Comparison of ENCODE assay signal across 8 cellular contexts in genomic region chr1:209659909-209660308, GRCh38. TPM values are rescaled to one million over a fixed set of nuclear protein-coding genes. Genes with fewer than 3 reads are reported as not detected.
DNase-seq lines count a peak whose midpoint lies in the region; ATAC-seq and TF ChIP-seq lines count a peak whose summit lies in the region.
"Had no signal": no experiment of that assay in that cellular context is flagged by ENCODE, and none has a peak within 500 bp of the region (broad histone marks: within the 10 kb centered on the region; RNA-seq: fewer than 3 reads in every experiment).

No MANE protein-coding gene starts in this region.

- H2BK12ac ChIP-seq in mesenchymal stem cell (ENCODE audit: low read length in 2 of 2): no peak overlapping the region

- H4K8ac ChIP-seq in mesenchymal stem cell (ENCODE audit: low read length): no peak overlapping the region

- no peaks in the 10 kb centered on the region for H3K9me2 ChIP-seq in OCI-LY7 (ENCODE audit: insufficient read depth, low read length)

- WGBS in mesenchymal stem cell: 0% methylated on average over 2 of the region's 5 CpGs
- 55% methylated on average over 5 of the region's 5 CpGs for WGBS in prostate gland

- BruUV-seq in OCI-LY7 (replicated peaks; lab: Mats Ljungman, UMichigan): no TSS peak

- no peak overlapping the region for H4K91ac ChIP-seq in mesenchymal stem cell (ENCODE audit: low read length)

- H3K79me1 ChIP-seq in mesenchymal stem cell (replicated peaks; ENCODE audit: low read length, poor library complexity, severe bottlenecking): no peaks in the 10 kb centered on the region

- H3K4me1 ChIP-seq in mesenchymal stem cell (ENCODE audit: control insufficient read depth, insufficient read depth, low read depth, low read length): peaks cover 6% of the 10 kb centered on the region
- no peaks in the 10 kb centered on the region for H3K4me1 ChIP-seq in OCI-LY7 (ENCODE audit: insufficient read depth, low read length, poor library complexity, severe bottlenecking)
- no peaks in the 10 kb centered on the region for H3K4me1 ChIP-seq in prostate gland (replicated peaks)

- no peaks in the 10 kb centered on the region for H3K79me2 ChIP-seq in OCI-LY7 (ENCODE audit: insufficient read depth, low read depth, low read length)

- no peaks in the 10 kb centered on the region for H4K20me1 ChIP-seq in OCI-LY7 (ENCODE audit: insufficient read depth, low read length)

- no peak overlapping the region for H3K4ac ChIP-seq in mesenchymal stem cell (ENCODE audit: low read depth in 1 of 2, low read length in 2 of 2)

- no peak overlapping the region for H3K14ac ChIP-seq in mesenchymal stem cell (ENCODE audit: low read length in 2 of 2)

- no peak overlapping the region for H3K18ac ChIP-seq in mesenchymal stem cell (ENCODE audit: low read depth in 1 of 2, low read length in 2 of 2)

- H3K4me2 ChIP-seq in mesenchymal stem cell (ENCODE audit: low read length, poor library complexity, severe bottlenecking) (no peak overlapping the region), OCI-LY7 (ENCODE audit: low read length) (no peak overlapping the region)

- no peak overlapping the region for H3K23ac ChIP-seq in mesenchymal stem cell (ENCODE audit: low read length in 2 of 2)

- TF ChIP-seq CTCF in OCI-LY7 (conservative IDR thresholded peaks at IDR 0.05; ENCODE audit: low read length): no peak
- TF ChIP-seq CTCF in prostate gland (IDR thresholded peaks at IDR 0.05): no peak

- H3K9ac ChIP-seq in mesenchymal stem cell (ENCODE audit: low read length): no peak overlapping the region

- H2BK5ac ChIP-seq in mesenchymal stem cell (ENCODE audit: low read depth, low read length, poor library complexity, severe bottlenecking): no peak overlapping the region

- no peak overlapping the region for H2BK120ac ChIP-seq in mesenchymal stem cell (ENCODE audit: low read depth, low read length)

- no peaks in the 10 kb centered on the region for H3K36me3 ChIP-seq in mesenchymal stem cell (ENCODE audit: control insufficient read depth in 1 of 2, insufficient read depth in 2 of 2, low read depth in 1 of 2, low read length in 2 of 2)
- no peaks in the 10 kb centered on the region for H3K36me3 ChIP-seq in OCI-LY7 (ENCODE audit: insufficient read depth, low read length)
- no peaks in the 10 kb centered on the region for H3K36me3 ChIP-seq in prostate gland

- CTCF ChIA-PET in OCI-LY7 (lab: Charles Lee; ENCODE audit: unreplicated experiment): no interaction called here

- H3K9me3 ChIP-seq in mesenchymal stem cell (ENCODE audit: control insufficient read depth, low read length) (no peaks in the 10 kb centered on the region), OCI-LY7 (ENCODE audit: low read length) (no peaks in the 10 kb centered on the region), prostate gland (no peaks in the 10 kb centered on the region)

- no peak overlapping the region for H3K4me3 ChIP-seq in mesenchymal stem cell (ENCODE audit: insufficient read depth in 1 of 2, low read depth in 1 of 2, low read length in 2 of 2)
- no peak overlapping the region for H3K4me3 ChIP-seq in OCI-LY7 (ENCODE audit: low read depth, low read length, poor library complexity, severe bottlenecking)
- H3K4me3 ChIP-seq in prostate gland: no peak overlapping the region

- H2BK15ac ChIP-seq in mesenchymal stem cell (ENCODE audit: low read depth, poor library complexity, severe bottlenecking): no peak overlapping the region

- peak; percentile 82 for ATAC-seq in GM18867 (IDR thresholded peaks at IDR 0.05; ENCODE audit: unreplicated experiment)

- intact Hi-C loops in OCI-LY7 (cut with micrococcal nuclease; ENCODE audit: unreplicated experiment) (no loop called here), prostate gland (cut with DNase I) (no loop called here)

- H3K27me3 ChIP-seq in mesenchymal stem cell (ENCODE audit: control insufficient read depth in 1 of 2, insufficient read depth in 1 of 2, low read length in 2 of 2) (no peaks in the 10 kb centered on the region), prostate gland (replicated peaks; ENCODE audit: insufficient read depth) (no peaks in the 10 kb centered on the region)

- DNase-seq in HCEC 1CT (peak; percentile 66), NCI-H82 treated with DMSO at 0.1 percent for 48 hours (lab: John Stamatoyannopoulos, UW; ENCODE audit: unreplicated experiment) (peak; percentile 50), mesenchymal stem cell (peak; percentile 97), OCI-LY7 (ENCODE audit: low spot score) (no peak), mesenteric fat pad (ENCODE audit: low spot score) (no peak), prostate gland (ENCODE audit: low spot score) (no peak)

- POLR2A ChIA-PET in OCI-LY7 (lab: Charles Lee): no interaction called here

- H2AK5ac ChIP-seq in mesenchymal stem cell (ENCODE audit: low read length, severe bottlenecking): no peak overlapping the region

- no peak for TF ChIP-seq POLR2A in prostate gland (IDR thresholded peaks at IDR 0.05)

- H3K27ac ChIP-seq in mesenchymal stem cell (ENCODE audit: low read length, poor library complexity, severe bottlenecking) (peak overlapping the region; percentile 2), OCI-LY7 (ENCODE audit: low read depth, low read length, poor library complexity, severe bottlenecking) (no peak overlapping the region), prostate gland (no peak overlapping the region)

- H2AFZ ChIP-seq in mesenchymal stem cell (ENCODE audit: low read depth, low read length) (no peak overlapping the region), OCI-LY7 (ENCODE audit: low read length) (no peak overlapping the region)

RNA-seq across cellular contexts. Expression of gene LAMB3, which starts 7.7 kb away (rescaled TPM):
- 8.7 TPM for polyA plus RNA-seq in mesenchymal stem cell (2013, experiment 1 of 2)
- 8.5 TPM for polyA plus RNA-seq in mesenchymal stem cell (2013, experiment 2 of 2)
- 0.41 TPM in 1 of 2 replicates, not detected in the other for total RNA-seq in OCI-LY7 (2014; rRNA removed; shearing (Covaris generic))
- 0.17 and 0.46 TPM in 2 replicates for total RNA-seq in OCI-LY7 (2022)
- total RNA-seq in mesenteric fat pad: 35.6 TPM
- total RNA-seq in prostate gland: 10 to 100 TPM; 43.7 to 92.8 TPM

RNA-seq across cellular contexts. Expression of gene G0S2, which starts 15.3 kb away (rescaled TPM):
- 81.8 TPM for polyA plus RNA-seq in mesenchymal stem cell (2013, experiment 1 of 2)
- 81.6 TPM for polyA plus RNA-seq in mesenchymal stem cell (2013, experiment 2 of 2)
- total RNA-seq in OCI-LY7 (2014; rRNA removed; shearing (Covaris generic)): not detected in 2 replicates
- total RNA-seq in OCI-LY7 (2022) (not detected in 2 replicates), mesenteric fat pad (2,798 TPM), prostate gland (10 to 100 TPM; 13.3 to 46.4 TPM)

RNA-seq across cellular contexts. Expression of gene HSD11B1, which starts 44.7 kb away (rescaled TPM):
- 7.2 TPM for polyA plus RNA-seq in mesenchymal stem cell (2013, experiment 1 of 2)
- 6.9 TPM for polyA plus RNA-seq in mesenchymal stem cell (2013, experiment 2 of 2)
- not detected in 2 replicates for total RNA-seq in OCI-LY7 (2014; rRNA removed; shearing (Covaris generic))
- total RNA-seq in OCI-LY7 (2022) (not detected in 2 replicates), mesenteric fat pad (83.7 TPM), prostate gland (10 to 100 TPM in 1 of 2 donors, 1 to 10 TPM in 1; 9.3 to 29.1 TPM)
- polyA plus RNA-seq: neural cell had no signal

Comparison
In these comparisons a context has a peak if more than half of its experiments do, and no peak if none do; other contexts are left out.
1. DNase-seq: peak in HCEC 1CT (single experiment), NCI-H82 treated with DMSO at 0.1 percent for 48 hours (single experiment) and mesenchymal stem cell (single experiment); none in OCI-LY7 (single experiment), mesenteric fat pad (single experiment) and prostate gland (single experiment).
2. RNA of gene LAMB3, which starts 7.7 kb away (total RNA-seq): 43.7 to 92.8 TPM in prostate gland and 35.6 TPM in mesenteric fat pad (single experiment); 0.17 to 0.46 TPM in OCI-LY7; every median in the first group is over 10 times any median in the second.
3. RNA of gene G0S2, which starts 15.3 kb away (total RNA-seq): 2,798 TPM in mesenteric fat pad (single experiment); 13.3 to 46.4 TPM in prostate gland and not detected in OCI-LY7; every median in the first group is over 10 times any median in the second.
4. RNA of gene HSD11B1, which starts 44.7 kb away (total RNA-seq): 83.7 TPM in mesenteric fat pad (single experiment) and 9.3 to 29.1 TPM in prostate gland; not detected in OCI-LY7; every median in the first group is over 10 times any median in the second.